ENCODE assay signal across 12 cellular contexts in the genomic region with DNA sequence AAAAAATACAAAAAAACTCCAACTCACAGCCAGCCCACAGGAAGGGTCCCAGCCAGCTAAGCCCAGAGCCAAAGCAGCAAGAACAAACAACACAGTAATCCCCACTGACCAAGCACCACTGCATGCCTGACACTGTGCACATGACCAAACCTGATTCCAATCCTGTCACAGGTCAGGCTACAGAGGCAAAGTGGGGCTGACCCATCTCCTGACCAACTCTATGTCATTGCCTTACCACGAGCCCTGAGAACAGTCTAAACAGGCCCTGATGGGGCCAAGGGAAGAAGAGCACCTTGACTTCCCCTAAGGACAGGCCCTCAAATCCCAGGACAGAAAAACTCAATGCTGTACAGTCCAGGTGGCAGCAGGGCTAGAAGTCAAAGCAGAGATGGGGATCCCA. TPM values are rescaled to one million over a fixed set of nuclear protein-coding genes. Genes with fewer than 3 reads are reported as not detected.
DNase-seq lines count a peak whose midpoint lies in the region; ATAC-seq and TF ChIP-seq lines count a peak whose summit lies in the region.
"Had no signal": no experiment of that assay in that cellular context is flagged by ENCODE, and none has a peak within 500 bp of the region (broad histone marks: within the 10 kb centered on the region; RNA-seq: fewer than 3 reads in every experiment).

No MANE protein-coding gene starts in this region.

- peaks cover 5 to 21% of the 10 kb centered on the region in 2 donors for H3K36me3 Mint-ChIP-seq in activated naive CD4-positive, alpha-beta T cell treated with anti-CD3 and anti-CD28 coated beads, Interleukin-2, amount 50 U/mL, for 72 hours
- peaks cover 12% of the 10 kb centered on the region for H3K36me3 Mint-ChIP-seq in activated CD4-positive, alpha-beta T cell treated with anti-CD3 and anti-CD28 coated beads for 36 hours (ENCODE audit: low read depth)

- no TSS peak for BruUV-seq in PC-3 (replicated peaks; lab: Mats Ljungman, UMichigan)

- H3K79me2 ChIP-seq in PC-3 (ENCODE audit: low read length) (peaks cover 53% of the 10 kb centered on the region), osteoblast (ENCODE audit: insufficient read depth, low read length) (peaks cover 63% of the 10 kb centered on the region)

- H3K27me3 ChIP-seq in BLaER1 treated with 17β-estradiol and CSF1 and Interleukin-3, amounts not matched to agents 10 nM and 100 nM: no peaks in the 10 kb centered on the region
- H3K27me3 ChIP-seq in PC-3 (ENCODE audit: low read length) (no peaks in the 10 kb centered on the region), esophagus squamous epithelium (no peaks in the 10 kb centered on the region), osteoblast (ENCODE audit: insufficient read depth, low read length) (no peaks in the 10 kb centered on the region)
- H3K27me3 ChIP-seq: suprapubic skin had no signal

- DNase-seq in PC-3 (no peak), esophagus squamous epithelium (lab: John Stamatoyannopoulos, UW) (no peak), osteoblast (ENCODE audit: insufficient read length, low spot score, missing footprints) (peak; percentile 56), COLO668 (lab: John Stamatoyannopoulos, UW; ENCODE audit: unreplicated experiment) (no peak)
- DNase-seq in activated naive CD4-positive, alpha-beta T cell treated with anti-CD3 and anti-CD28 coated beads, Interleukin-2, amount 50 U/mL, for 72 hours (ENCODE audit: low spot score in 2 of 2): no peak
- DNase-seq in activated CD4-positive, alpha-beta T cell treated with anti-CD3 and anti-CD28 coated beads for 36 hours: no peak
- DNase-seq: activated effector memory CD4-positive, alpha-beta T cell treated with anti-CD3 and anti-CD28 coated beads, Interleukin-2, amount 50 U/mL, for 16 hours; NCI-H2029; SW 1271 had no signal

- no peaks in the 10 kb centered on the region for H3F3A ChIP-seq in PC-3 (ENCODE audit: low read length, unreplicated experiment)

- H3K4me3 Mint-ChIP-seq in activated CD4-positive, alpha-beta T cell treated with anti-CD3 and anti-CD28 coated beads for 36 hours: no peak overlapping the region

- WGBS in esophagus squamous epithelium, 2 donors: 67 to 71% methylated on average over 1 of the region's 1 CpG

- ATAC-seq in PC-3: no peak
- ATAC-seq in GM18858 (IDR thresholded peaks at IDR 0.05; ENCODE audit: unreplicated experiment): no peak
- ATAC-seq in activated naive CD4-positive, alpha-beta T cell treated with anti-CD3 and anti-CD28 coated beads, Interleukin-2, amount 50 U/mL, for 72 hours: no peak
- no peak for ATAC-seq in activated CD4-positive, alpha-beta T cell treated with anti-CD3 and anti-CD28 coated beads for 36 hours

- H4K20me1 ChIP-seq in BLaER1 treated with 17β-estradiol and CSF1 and Interleukin-3, amounts not matched to agents 10 nM and 100 nM: peaks cover 15 to 51% (median 40%) of the 10 kb centered on the region in 11 experiments; a peak in 18 of 22 replicates
- peaks cover 15% of the 10 kb centered on the region; the same call in 1 of the 2 replicates for H4K20me1 ChIP-seq in PC-3 (ENCODE audit: low read length)
- H4K20me1 ChIP-seq in osteoblast (ENCODE audit: insufficient read depth, low read length): peaks cover 13% of the 10 kb centered on the region

- POLR2A ChIA-PET in PC-3 (lab: Charles Lee; ENCODE audit: unreplicated experiment): no interaction called here
- POLR2A ChIA-PET in activated CD4-positive, alpha-beta T cell treated with anti-CD3 and anti-CD28 coated beads for 36 hours (lab: Charles Lee): no interaction called here

- TF ChIP-seq CTCF in PC-3 (conservative IDR thresholded peaks at IDR 0.05; ENCODE audit: low read depth, low read length) (no peak), esophagus squamous epithelium (IDR thresholded peaks at IDR 0.05) (no peak), osteoblast (IDR thresholded peaks at IDR 0.05; ENCODE audit: extremely low read depth, low read depth, low read length) (no peak)

- peaks cover 36% of the 10 kb centered on the region for H3K4me1 Mint-ChIP-seq in activated CD4-positive, alpha-beta T cell treated with anti-CD3 and anti-CD28 coated beads for 36 hours

- H3K4me1 ChIP-seq in BLaER1 treated with 17β-estradiol and CSF1 and Interleukin-3, amounts not matched to agents 10 nM and 100 nM: peaks cover 39 to 44% (median 43%) of the 10 kb centered on the region in 10 experiments
- H3K4me1 ChIP-seq in PC-3 (ENCODE audit: insufficient read depth, low read length) (peaks cover 32% of the 10 kb centered on the region), esophagus squamous epithelium (peaks cover 20 to 54% (median 28%) of the 10 kb centered on the region in 3 donors), osteoblast (ENCODE audit: insufficient read depth, low read length) (peaks cover 14% of the 10 kb centered on the region)

- no peaks in the 10 kb centered on the region for H3K27me3 Mint-ChIP-seq in activated CD4-positive, alpha-beta T cell treated with anti-CD3 and anti-CD28 coated beads for 36 hours

- peaks cover 0 to under 1% of the 10 kb centered on the region in 2 donors for H3K9me3 Mint-ChIP-seq in activated naive CD4-positive, alpha-beta T cell treated with anti-CD3 and anti-CD28 coated beads, Interleukin-2, amount 50 U/mL, for 72 hours
- H3K9me3 Mint-ChIP-seq in activated CD4-positive, alpha-beta T cell treated with anti-CD3 and anti-CD28 coated beads for 36 hours (ENCODE audit: low read depth): peaks cover under 1% of the 10 kb centered on the region

- TF ChIP-seq POLR2A in esophagus squamous epithelium (IDR thresholded peaks at IDR 0.05): no peak

- no peaks in the 10 kb centered on the region for H3K9me3 ChIP-seq in BLaER1 treated with 17β-estradiol and CSF1 and Interleukin-3, amounts not matched to agents 10 nM and 100 nM (replicated peaks in 1 of 11)
- no peaks in the 10 kb centered on the region for H3K9me3 ChIP-seq in PC-3 (ENCODE audit: low read length)
- H3K9me3 ChIP-seq in esophagus squamous epithelium: no peaks in the 10 kb centered on the region
- no peaks in the 10 kb centered on the region for H3K9me3 ChIP-seq in osteoblast (ENCODE audit: low read depth, low read length)
- H3K9me3 ChIP-seq: suprapubic skin had no signal

- H3K4me3 ChIP-seq in BLaER1 treated with 17β-estradiol and CSF1 and Interleukin-3, amounts not matched to agents 10 nM and 100 nM: peak overlapping the region in 3 of 10 experiments; percentile 95 to 97 (median 95); a peak in 6 of 20 replicates
- H3K4me3 ChIP-seq in PC-3 (ENCODE audit: low read length): peak overlapping the region; percentile 72; the same call in 1 of the 2 replicates
- peak overlapping the region in 1 of 4 donors; percentile 98 for H3K4me3 ChIP-seq in esophagus squamous epithelium
- H3K4me3 ChIP-seq in osteoblast (ENCODE audit: insufficient read depth, low read length): no peak overlapping the region

- peak overlapping the region in 3 of 11 experiments; percentile 57 to 92 (median 77); a peak in 6 of 22 replicates for H3K27ac ChIP-seq in BLaER1 treated with 17β-estradiol and CSF1 and Interleukin-3, amounts not matched to agents 10 nM and 100 nM
- H3K27ac ChIP-seq in PC-3 (ENCODE audit: low read length) (no peak overlapping the region), esophagus squamous epithelium (peak overlapping the region; percentile 32 to 96 (median 88)), osteoblast (ENCODE audit: low read depth, low read length) (peak overlapping the region; percentile 56)
- H3K27ac ChIP-seq: suprapubic skin had no signal

- H2AFZ ChIP-seq in PC-3 (ENCODE audit: low read length) (no peak overlapping the region), osteoblast (ENCODE audit: low read length) (no peak overlapping the region)

- intact Hi-C loops in PC-3 (cut with micrococcal nuclease): loop anchor here (2.0 to 5.0 kb wide), 4 partner anchors 41 to 96 kb away; a partner anchor contains a TSS
- intact Hi-C loops in esophagus squamous epithelium (cut with DNase I): loop anchor here (10.0 kb wide), 1 partner anchor 99 kb away; a partner anchor contains a TSS
- intact Hi-C loops in activated CD4-positive, alpha-beta T cell treated with anti-CD3 and anti-CD28 coated beads for 36 hours (cut with DNase I, micrococcal nuclease): loop anchor here (2.0 to 10.0 kb wide), 5 partner anchors 37 to 1889 kb away; a partner anchor contains a TSS

- peaks cover 7 to 29% (median 25%) of the 10 kb centered on the region in 11 experiments; a peak in 21 of 22 replicates for H3K36me3 ChIP-seq in BLaER1 treated with 17β-estradiol and CSF1 and Interleukin-3, amounts not matched to agents 10 nM and 100 nM
- 0 out of 2 replicates have a peak, but pooled peaks cover 1% of the 10 kb centered on the region for H3K36me3 ChIP-seq in PC-3 (ENCODE audit: low read depth, low read length)
- peaks cover 5 to 28% (median 5%) of the 10 kb centered on the region in 3 donors for H3K36me3 ChIP-seq in esophagus squamous epithelium
- H3K36me3 ChIP-seq in osteoblast (ENCODE audit: insufficient read depth, low read length): peaks cover 9% of the 10 kb centered on the region

- H3K9me2 ChIP-seq in PC-3 (replicated peaks; ENCODE audit: low read length): no peaks in the 10 kb centered on the region

- CTCF ChIA-PET in PC-3 (lab: Charles Lee): no interaction called here
- CTCF ChIA-PET in activated CD4-positive, alpha-beta T cell treated with anti-CD3 and anti-CD28 coated beads for 36 hours (lab: Charles Lee): no interaction called here

- H3K4me2 ChIP-seq in BLaER1 treated with 17β-estradiol and CSF1 and Interleukin-3, amounts not matched to agents 10 nM and 100 nM: peak overlapping the region; percentile 86 to 99 (median 95); a peak in 21 of 22 replicates
- H3K4me2 ChIP-seq in PC-3 (ENCODE audit: low read length) (peak overlapping the region; percentile 94), osteoblast (ENCODE audit: insufficient read depth, low read length) (no peak overlapping the region)

- peak overlapping the region in 4 of 11 experiments; percentile 11 to 96 (median 92); a peak in 6 of 22 replicates for H3K9ac ChIP-seq in BLaER1 treated with 17β-estradiol and CSF1 and Interleukin-3, amounts not matched to agents 10 nM and 100 nM
- no peak overlapping the region for H3K9ac ChIP-seq in PC-3 (ENCODE audit: low read length)

- H3K27ac Mint-ChIP-seq in activated naive CD4-positive, alpha-beta T cell treated with anti-CD3 and anti-CD28 coated beads, Interleukin-2, amount 50 U/mL, for 72 hours: peak overlapping the region in 1 of 2 donors; percentile 51
- no peak overlapping the region for H3K27ac Mint-ChIP-seq in activated CD4-positive, alpha-beta T cell treated with anti-CD3 and anti-CD28 coated beads for 36 hours

RNA-seq across cellular contexts. Expression of a gene that starts 2.4 kb away (rescaled TPM):
- total RNA-seq in PC-3 (2014; rRNA removed) (45.7 and 53.9 TPM in 2 replicates), esophagus squamous epithelium (100 to 1,000 TPM in 3 of 4 donors, 10 to 100 TPM in 1; 55.5 to 131 (median 115) TPM), osteoblast (122 and 145 TPM in 2 replicates)
- 10 to 100 TPM; 17.8 to 26.2 TPM for total RNA-seq in activated naive CD4-positive, alpha-beta T cell treated with anti-CD3 and anti-CD28 coated beads, Interleukin-2, amount 50 U/mL, for 72 hours
- total RNA-seq in activated CD4-positive, alpha-beta T cell treated with anti-CD3 and anti-CD28 coated beads for 36 hours: 10 to 100 TPM; 14.1 to 21.3 TPM

RNA-seq across cellular contexts. Expression of a gene that starts 41.9 kb away (rescaled TPM):
- total RNA-seq in PC-3 (2014; rRNA removed) (41.7 and 49.5 TPM in 2 replicates), esophagus squamous epithelium (1 to 10 TPM; 4.0 to 7.2 (median 6.3) TPM), osteoblast (3.2 and 6.9 TPM in 2 replicates)
- total RNA-seq in activated naive CD4-positive, alpha-beta T cell treated with anti-CD3 and anti-CD28 coated beads, Interleukin-2, amount 50 U/mL, for 72 hours: 1 to 10 TPM; 7.1 to 8.9 TPM
- total RNA-seq in activated CD4-positive, alpha-beta T cell treated with anti-CD3 and anti-CD28 coated beads for 36 hours: 10 to 100 TPM in 1 of 2 experiments, 1 to 10 TPM in 1; 8.1 to 13.0 TPM

RNA-seq across cellular contexts. Expression of a gene that starts 59.3 kb away (rescaled TPM):
- total RNA-seq in PC-3 (2014; rRNA removed) (105 and 140 TPM in 2 replicates), esophagus squamous epithelium (10 to 100 TPM; 31.3 to 72.7 (median 63.2) TPM), osteoblast (63.6 and 64.8 TPM in 2 replicates)
- 100 to 1,000 TPM; 105 to 119 TPM for total RNA-seq in activated naive CD4-positive, alpha-beta T cell treated with anti-CD3 and anti-CD28 coated beads, Interleukin-2, amount 50 U/mL, for 72 hours
- total RNA-seq in activated CD4-positive, alpha-beta T cell treated with anti-CD3 and anti-CD28 coated beads for 36 hours: 100 to 1,000 TPM in 1 of 2 experiments, 10 to 100 TPM in 1; 71.1 to 106 TPM

RNA-seq across cellular contexts. Expression of a gene that starts 60.0 kb away (rescaled TPM):
- total RNA-seq in PC-3 (2014; rRNA removed): 38.2 and 39.0 TPM in 2 replicates
- total RNA-seq in esophagus squamous epithelium: 10 to 100 TPM in 3 of 4 donors, 1 to 10 TPM in 1; 4.7 to 17.9 (median 11.7) TPM
- 12.4 and 18.8 TPM in 2 replicates for total RNA-seq in osteoblast
- 10 to 100 TPM in 1 of 2 donors, 1 to 10 TPM in 1; 9.1 to 10.4 TPM for total RNA-seq in activated naive CD4-positive, alpha-beta T cell treated with anti-CD3 and anti-CD28 coated beads, Interleukin-2, amount 50 U/mL, for 72 hours
- total RNA-seq in activated CD4-positive, alpha-beta T cell treated with anti-CD3 and anti-CD28 coated beads for 36 hours: 10 to 100 TPM; 16.9 to 20.6 TPM
